13 cellular contexts compared by ENCODE assay signal in the genomic region with DNA sequence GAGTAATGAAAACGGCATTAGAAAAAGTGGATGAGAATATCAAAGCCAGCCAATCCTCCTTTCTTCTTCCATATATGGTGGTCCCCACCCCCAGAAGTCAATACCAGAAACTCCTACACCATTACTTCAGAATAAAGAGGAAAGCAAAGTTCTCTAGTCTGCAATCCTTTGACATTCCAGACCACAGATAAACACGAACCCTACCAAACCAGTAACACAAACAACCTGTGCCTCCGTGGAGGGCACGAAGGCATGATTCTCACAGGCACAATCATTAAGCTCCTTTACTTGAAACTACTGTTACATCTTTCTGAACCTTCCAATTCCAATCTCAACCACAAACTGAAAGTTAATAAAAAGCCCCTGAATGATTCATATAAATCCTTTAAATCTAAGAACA. TPM values are rescaled to one million over a fixed set of nuclear protein-coding genes. Genes with fewer than 3 reads are reported as not detected.
DNase-seq lines count a peak whose midpoint lies in the region; ATAC-seq and TF ChIP-seq lines count a peak whose summit lies in the region.
"Had no signal": no experiment of that assay in that cellular context is flagged by ENCODE, and none has a peak within 500 bp of the region (broad histone marks: within the 10 kb centered on the region; RNA-seq: fewer than 3 reads in every experiment).

No MANE protein-coding gene starts in this region.

- peaks cover 4% of the 10 kb centered on the region for H4K20me1 ChIP-seq in Loucy (ENCODE audit: insufficient read depth, low read length, poor library complexity, severe bottlenecking)

- BruUV-seq in Calu3 (replicated peaks; lab: Mats Ljungman, UMichigan) = no TSS peak

- H3K9me2 ChIP-seq in Loucy (replicated peaks; ENCODE audit: low read depth, low read length) = no peaks in the 10 kb centered on the region

- H3K9ac ChIP-seq in Loucy (ENCODE audit: low read depth, low read length, poor library complexity, severe bottlenecking) (no peak overlapping the region), endocrine pancreas (ENCODE audit: control insufficient read depth, insufficient read depth, low read length) (no peak overlapping the region)

- intact Hi-C loops in Calu3 (cut with micrococcal nuclease; ENCODE audit: unreplicated experiment) = loop anchor here (5.0 kb wide), 2 partner anchors 85 to 115 kb away; no protein-coding TSS in a partner anchor

- H3K9me3 Mint-ChIP-seq in Calu3 (ENCODE audit: low read depth, unreplicated experiment) (no peaks in the 10 kb centered on the region), mesothelial cell of epicardium (no peaks in the 10 kb centered on the region)
- H3K9me3 Mint-ChIP-seq in stimulated activated naive B cell treated with anti-CD40 and anti-IgM and Interleukin-4, amounts not matched to agents 10 μg/mL and 1 μg/mL and 100 μg/mL, for 72 hours = no peaks in the 10 kb centered on the region
- H3K9me3 Mint-ChIP-seq: dendritic cell treated with granulocyte-macrophage colony-stimulating factor and Interleukin-4, amounts not matched to agents 40 ng/mL and 50 ng/mL, for 4 days; memory B cell had no signal

- no peaks in the 10 kb centered on the region for H3K36me3 ChIP-seq in Loucy (ENCODE audit: insufficient read depth, low read length)
- H3K36me3 ChIP-seq in endocrine pancreas (ENCODE audit: control insufficient read depth, insufficient read depth, low read length) = no peaks in the 10 kb centered on the region

- DNase-seq in Calu3 = peak; percentile 56
- no peak for DNase-seq in mesothelial cell of epicardium (ENCODE audit: low spot score in 2 of 2, unreplicated experiment in 2 of 2)
- no peak for DNase-seq in stimulated activated naive B cell treated with anti-CD40 and anti-IgM and Interleukin-4, amounts not matched to agents 10 μg/mL and 1 μg/mL and 100 μg/mL, for 72 hours
- no peak for DNase-seq in effector CD8-positive, alpha-beta T cell (lab: John Stamatoyannopoulos, UW)
- DNase-seq in cerebellar cortex (ENCODE audit: low spot score) = no peak
- DNase-seq: activated CD4-positive, alpha-beta T cell treated with anti-CD3 and anti-CD28 coated beads, Interleukin-2, amount 50 U/mL, for 1 hour; activated gamma-delta T cell; stimulated activated naive CD4-positive, alpha-beta T cell had no signal

- H3K9me3 ChIP-seq in Loucy (ENCODE audit: insufficient read depth, low read depth, low read length) = no peaks in the 10 kb centered on the region
- H3K9me3 ChIP-seq in endocrine pancreas (ENCODE audit: control insufficient read depth, low read length) = no peaks in the 10 kb centered on the region

- peaks cover 54% of the 10 kb centered on the region for H3K4me1 Mint-ChIP-seq in Calu3 (ENCODE audit: low read depth, unreplicated experiment)
- H3K4me1 Mint-ChIP-seq in mesothelial cell of epicardium = peaks cover 62% of the 10 kb centered on the region
- H3K4me1 Mint-ChIP-seq in stimulated activated naive B cell treated with anti-CD40 and anti-IgM and Interleukin-4, amounts not matched to agents 10 μg/mL and 1 μg/mL and 100 μg/mL, for 72 hours = peaks cover 10% of the 10 kb centered on the region in 2 donors
- H3K4me1 Mint-ChIP-seq: memory B cell had no signal

- H3K4me3 Mint-ChIP-seq in Calu3 (ENCODE audit: low read depth, unreplicated experiment) = peak overlapping the region; percentile 66
- peak overlapping the region; percentile 49 for H3K4me3 Mint-ChIP-seq in mesothelial cell of epicardium
- H3K4me3 Mint-ChIP-seq in stimulated activated naive B cell treated with anti-CD40 and anti-IgM and Interleukin-4, amounts not matched to agents 10 μg/mL and 1 μg/mL and 100 μg/mL, for 72 hours = no peak overlapping the region
- H3K4me3 Mint-ChIP-seq: dendritic cell treated with granulocyte-macrophage colony-stimulating factor and Interleukin-4, amounts not matched to agents 40 ng/mL and 50 ng/mL, for 4 days; memory B cell had no signal

- H2AFZ ChIP-seq in Loucy (ENCODE audit: low read length) = no peak overlapping the region

- CTCF ChIA-PET in Calu3 (lab: Charles Lee) = interaction anchor here (0.9 to 1.0 kb wide), 2 partner anchors 13 to 39 kb away, joined by 3 read pairs; no protein-coding TSS in a partner anchor

- H3K27me3 ChIP-seq in Loucy (ENCODE audit: insufficient read depth, low read length, poor library complexity, severe bottlenecking) (no peaks in the 10 kb centered on the region), endocrine pancreas (ENCODE audit: control insufficient read depth, insufficient read depth, low read length) (no peaks in the 10 kb centered on the region)

- no peaks in the 10 kb centered on the region for H3F3A ChIP-seq in Loucy (ENCODE audit: low read depth)

- H3K4me2 ChIP-seq in Loucy (ENCODE audit: low read depth, low read length, poor library complexity, severe bottlenecking) = peak overlapping the region; percentile 17

- TF ChIP-seq CTCF in Calu3 (IDR thresholded peaks at IDR 0.05; ENCODE audit: unreplicated experiment) (no peak), Loucy (conservative IDR thresholded peaks at IDR 0.05; ENCODE audit: low read length) (no peak), mesothelial cell of epicardium (IDR thresholded peaks at IDR 0.05; ENCODE audit: unreplicated experiment) (no peak)

- H3K36me3 Mint-ChIP-seq in Calu3 (ENCODE audit: insufficient read depth, unreplicated experiment) = peaks cover 9% of the 10 kb centered on the region
- no peaks in the 10 kb centered on the region for H3K36me3 Mint-ChIP-seq in mesothelial cell of epicardium
- H3K36me3 Mint-ChIP-seq in stimulated activated naive B cell treated with anti-CD40 and anti-IgM and Interleukin-4, amounts not matched to agents 10 μg/mL and 1 μg/mL and 100 μg/mL, for 72 hours = no peaks in the 10 kb centered on the region
- H3K36me3 Mint-ChIP-seq: memory B cell had no signal

- H3K27me3 Mint-ChIP-seq in Calu3 (ENCODE audit: unreplicated experiment) (no peaks in the 10 kb centered on the region), mesothelial cell of epicardium (ENCODE audit: low read depth) (no peaks in the 10 kb centered on the region)
- peaks cover 0 to 6% of the 10 kb centered on the region in 2 donors for H3K27me3 Mint-ChIP-seq in stimulated activated naive B cell treated with anti-CD40 and anti-IgM and Interleukin-4, amounts not matched to agents 10 μg/mL and 1 μg/mL and 100 μg/mL, for 72 hours
- H3K27me3 Mint-ChIP-seq: dendritic cell treated with granulocyte-macrophage colony-stimulating factor and Interleukin-4, amounts not matched to agents 40 ng/mL and 50 ng/mL, for 4 days had no signal

- ATAC-seq in stimulated activated naive B cell treated with anti-CD40 and anti-IgM and Interleukin-4, amounts not matched to agents 10 μg/mL and 1 μg/mL and 100 μg/mL, for 72 hours (replicated peaks) = no peak
- no peak for ATAC-seq in GM21576 (IDR thresholded peaks at IDR 0.05; ENCODE audit: unreplicated experiment)

- H3K79me2 ChIP-seq in Loucy (ENCODE audit: insufficient read depth, low read length) = peaks cover 95% of the 10 kb centered on the region

- no peak overlapping the region for H3K4me3 ChIP-seq in Loucy (ENCODE audit: low read length, poor library complexity, severe bottlenecking)
- H3K4me3 ChIP-seq in endocrine pancreas (ENCODE audit: control insufficient read depth, insufficient read depth, low read length) = peak overlapping the region; percentile 34

- peak overlapping the region; percentile 94 for H3K27ac Mint-ChIP-seq in Calu3 (ENCODE audit: unreplicated experiment)
- peak overlapping the region; percentile 98 for H3K27ac Mint-ChIP-seq in mesothelial cell of epicardium
- H3K27ac Mint-ChIP-seq in stimulated activated naive B cell treated with anti-CD40 and anti-IgM and Interleukin-4, amounts not matched to agents 10 μg/mL and 1 μg/mL and 100 μg/mL, for 72 hours = no peak overlapping the region
- H3K27ac Mint-ChIP-seq: dendritic cell treated with granulocyte-macrophage colony-stimulating factor and Interleukin-4, amounts not matched to agents 40 ng/mL and 50 ng/mL, for 4 days; memory B cell had no signal

- peaks cover 48% of the 10 kb centered on the region for H3K4me1 ChIP-seq in Loucy (ENCODE audit: insufficient read depth, low read length, poor library complexity, severe bottlenecking)
- peaks cover 33% of the 10 kb centered on the region for H3K4me1 ChIP-seq in endocrine pancreas (ENCODE audit: control insufficient read depth, insufficient read depth, low read length)

RNA-seq across cellular contexts. Expression of gene MAML3, which starts 16.3 kb away (rescaled TPM):
- 3.8 and 4.0 TPM in 2 replicates for total RNA-seq in Calu3 (2022)
- total RNA-seq in mesothelial cell of epicardium = 24.8 to 26.9 TPM (median 26.0 TPM) in 3 replicates

Comparison
In these comparisons a context has a peak if more than half of its experiments do, and no peak if none do; other contexts are left out.
1. H3K4me3 Mint-ChIP-seq: peak in Calu3 (single experiment) and mesothelial cell of epicardium (single experiment); none in stimulated activated naive B cell treated with anti-CD40 and anti-IgM and Interleukin-4, amounts not matched to agents 10 μg/mL and 1 μg/mL and 100 μg/mL, for 72 hours (0 of 2).